30 cellular contexts compared by ENCODE assay signal in genomic region chr9:76741524-76741923, GRCh38. TPM values are rescaled to one million over a fixed set of nuclear protein-coding genes. Genes with fewer than 3 reads are reported as not detected.
"Had no signal": no experiment of that assay in that cellular context is flagged by ENCODE, and none has a peak within 500 bp of the region (broad histone marks: within the 10 kb centered on the region; RNA-seq: fewer than 3 reads in every experiment).

No MANE protein-coding gene starts in this region.

- H3K4me1 ChIP-seq: ascending aorta, breast epithelium, colonic mucosa, foreskin keratinocyte, gastrocnemius medialis had no signal

- H3K36me3 Mint-ChIP-seq: activated naive CD4-positive, alpha-beta T cell treated with anti-CD3 and anti-CD28 coated beads, Interleukin-2, amount 10 ng/mL, durations not matched to agents 7 days and 5 days; activated naive CD8-positive, alpha-beta T cell treated with anti-CD3 and anti-CD28 coated beads, Interleukin-2, amount 10 ng/mL, durations not matched to agents 7 days and 5 days; brain had no signal

- H3K9me3 ChIP-seq: ascending aorta, colonic mucosa, gastrocnemius medialis had no signal

- DNase-seq: activated CD4-positive, alpha-beta memory T cell treated with anti-CD3 and anti-CD28 coated beads, Interleukin-2, amount 10 ng/mL, durations not matched to agents 7 days and 5 days; activated CD4-positive, alpha-beta T cell treated with anti-CD3 and anti-CD28 coated beads for 1 hour; activated CD4-positive, alpha-beta T cell treated with anti-CD3 and anti-CD28 coated beads for 4 hours; activated CD4-positive, alpha-beta T cell treated with anti-CD3 and anti-CD28 coated beads, Interleukin-2, amount 10 ng/mL, durations not matched to agents 7 days and 5 days; activated CD4-positive, alpha-beta T cell treated with anti-CD3 and anti-CD28 coated beads, Interleukin-2, amount 50 U/mL, for 4 hours; activated CD8-positive, alpha-beta memory T cell treated with anti-CD3 and anti-CD28 coated beads, Interleukin-2, amount 50 U/mL, for 48 hours; activated gamma-delta T cell; activated naive CD4-positive, alpha-beta T cell; activated naive CD4-positive, alpha-beta T cell treated with anti-CD3 and anti-CD28 coated beads, Interleukin-2, amount 10 ng/mL, durations not matched to agents 7 days and 5 days; activated naive CD8-positive, alpha-beta T cell treated with anti-CD3 and anti-CD28 coated beads, Interleukin-2, amount 10 ng/mL, durations not matched to agents 7 days and 5 days; activated T-cell treated with anti-CD3 and anti-CD28 coated beads for 4 hours; activated T-cell treated with anti-CD3 and anti-CD28 coated beads, Interleukin-2, amount 50 U/mL, for 24 hours; activated T-cell treated with anti-CD3 and anti-CD28 coated beads, Interleukin-2, amount 50 U/mL, for 72 hours; central memory CD4-positive, alpha-beta T cell; cerebellar nuclear complex; colonic mucosa; effector CD8-positive, alpha-beta T cell; foreskin keratinocyte; gastrocnemius medialis; glutamatergic neuron; T-helper 2 cell had no signal

- H3K36me3 ChIP-seq: breast epithelium, cardiac muscle cell, colonic mucosa, gastrocnemius medialis had no signal

- H3K27ac Mint-ChIP-seq: activated CD4-positive, alpha-beta memory T cell treated with anti-CD3 and anti-CD28 coated beads, Interleukin-2, amount 10 ng/mL, durations not matched to agents 7 days and 5 days; activated CD4-positive, alpha-beta T cell treated with anti-CD3 and anti-CD28 coated beads, Interleukin-2, amount 10 ng/mL, durations not matched to agents 7 days and 5 days; activated naive CD4-positive, alpha-beta T cell treated with anti-CD3 and anti-CD28 coated beads, Interleukin-2, amount 10 ng/mL, durations not matched to agents 7 days and 5 days; activated naive CD4-positive, alpha-beta T cell treated with anti-CD3 and anti-CD28 coated beads, Interleukin-2, amount 50 U/mL, for 72 hours; activated naive CD8-positive, alpha-beta T cell treated with anti-CD3 and anti-CD28 coated beads, Interleukin-2, amount 10 ng/mL, durations not matched to agents 7 days and 5 days; activated T-cell treated with anti-CD3 and anti-CD28 coated beads, Interleukin-2, amount 50 U/mL, for 24 hours; activated T-cell treated with anti-CD3 and anti-CD28 coated beads, Interleukin-2, amount 50 U/mL, for 72 hours; brain had no signal

- H3K27ac ChIP-seq: ascending aorta, breast epithelium, cardiac muscle cell, colonic mucosa, foreskin keratinocyte, gastrocnemius medialis had no signal

- H3K4me1 Mint-ChIP-seq: activated naive CD8-positive, alpha-beta T cell treated with anti-CD3 and anti-CD28 coated beads, Interleukin-2, amount 10 ng/mL, durations not matched to agents 7 days and 5 days had no signal

- H3K4me3 Mint-ChIP-seq: activated CD4-positive, alpha-beta memory T cell treated with anti-CD3 and anti-CD28 coated beads, Interleukin-2, amount 10 ng/mL, durations not matched to agents 7 days and 5 days; activated CD4-positive, alpha-beta T cell treated with anti-CD3 and anti-CD28 coated beads, Interleukin-2, amount 10 ng/mL, durations not matched to agents 7 days and 5 days; activated naive CD4-positive, alpha-beta T cell treated with anti-CD3 and anti-CD28 coated beads, Interleukin-2, amount 10 ng/mL, durations not matched to agents 7 days and 5 days; activated naive CD8-positive, alpha-beta T cell treated with anti-CD3 and anti-CD28 coated beads, Interleukin-2, amount 10 ng/mL, durations not matched to agents 7 days and 5 days; activated T-cell treated with anti-CD3 and anti-CD28 coated beads, Interleukin-2, amount 50 U/mL, for 24 hours; activated T-cell treated with anti-CD3 and anti-CD28 coated beads, Interleukin-2, amount 50 U/mL, for 72 hours; brain had no signal

- H3K27me3 ChIP-seq: ascending aorta, breast epithelium, cardiac muscle cell, colonic mucosa, foreskin keratinocyte, gastrocnemius medialis had no signal

- H3K4me3 ChIP-seq: ascending aorta, breast epithelium, cardiac muscle cell, colonic mucosa, gastrocnemius medialis had no signal

- ATAC-seq: activated naive CD4-positive, alpha-beta T cell treated with anti-CD3 and anti-CD28 coated beads, Interleukin-2, amount 50 U/mL, for 72 hours; activated T-cell treated with anti-CD3 and anti-CD28 coated beads, Interleukin-2, amount 50 U/mL, for 72 hours; esophagus mucosa; foreskin keratinocyte; gastrocnemius medialis had no signal

RNA-seq across cellular contexts. Expression of gene PCA3, which starts 22.7 kb away (rescaled TPM):
- total RNA-seq: activated CD4-positive, alpha-beta memory T cell treated with anti-CD3 and anti-CD28 coated beads, Interleukin-2, amount 10 ng/mL, durations not matched to agents 7 days and 5 days; activated CD4-positive, alpha-beta T cell treated with anti-CD3 and anti-CD28 coated beads, Interleukin-2, amount 10 ng/mL, durations not matched to agents 7 days and 5 days; activated naive CD4-positive, alpha-beta T cell treated with anti-CD3 and anti-CD28 coated beads, Interleukin-2, amount 50 U/mL, for 72 hours; activated naive CD8-positive, alpha-beta T cell treated with anti-CD3 and anti-CD28 coated beads, Interleukin-2, amount 10 ng/mL, durations not matched to agents 7 days and 5 days; activated T-cell treated with anti-CD3 and anti-CD28 coated beads, Interleukin-2, amount 50 U/mL, for 72 hours; ascending aorta; cardiac muscle cell; colonic mucosa; dermis microvascular lymphatic vessel endothelial cell; epithelial cell of proximal tubule; esophagus mucosa; foreskin keratinocyte; gastrocnemius medialis; T-helper 1 cell treated with Interleukin-12 subunit alpha and Interleukin-12 subunit beta and Interleukin-4 antibody, amounts not matched to agents 30 ng/mL and 1 ng/mL, for 36 hours had no signal
- polyA plus RNA-seq: cardiac muscle cell, foreskin keratinocyte had no signal
